ENCODE assay signal across 10 cellular contexts in the genomic region with DNA sequence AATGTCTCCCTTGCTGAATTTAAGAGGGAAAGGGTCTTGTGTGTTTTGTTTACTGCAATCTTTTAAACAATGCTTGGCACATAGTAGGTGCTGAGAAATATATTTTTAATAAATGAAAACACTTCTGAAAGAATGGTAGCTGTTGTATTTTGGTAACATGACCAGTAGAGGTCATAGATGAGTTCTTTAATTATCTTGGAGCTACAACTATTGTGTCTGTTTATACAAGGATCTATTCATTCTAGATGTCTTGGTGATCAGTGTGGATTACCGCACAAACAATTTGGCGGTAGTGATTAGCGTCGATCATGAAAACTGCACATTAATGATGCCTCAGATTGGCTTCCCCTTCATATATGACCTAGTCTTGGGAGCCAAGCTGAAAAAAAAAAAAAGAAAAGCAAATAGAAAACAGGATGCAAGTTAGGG. TPM values are rescaled to one million over a fixed set of nuclear protein-coding genes. Genes with fewer than 3 reads are reported as not detected.
DNase-seq lines count a peak whose midpoint lies in the region; ATAC-seq, FAIRE-seq and TF ChIP-seq lines count a peak whose summit lies in the region.
"Had no signal": no experiment of that assay in that cellular context is flagged by ENCODE, and none has a peak within 500 bp of the region (broad histone marks: within the 10 kb centered on the region; RNA-seq: fewer than 3 reads in every experiment).

No MANE protein-coding gene starts in this region.

- intact Hi-C loops in adrenal gland (cut with DNase I) = loop anchor here in 1 of 2 donors (10.0 kb wide), 1 partner anchor 74 kb away; no protein-coding TSS in a partner anchor

- peak; percentile 72 for ATAC-seq in GM18519 (IDR thresholded peaks at IDR 0.05; ENCODE audit: low FRiP score, unreplicated experiment)

- H3K79me2 ChIP-seq in keratinocyte (ENCODE audit: control insufficient read depth, insufficient read depth, low read length) = no peaks in the 10 kb centered on the region

- no peaks in the 10 kb centered on the region for H4K20me1 ChIP-seq in keratinocyte (ENCODE audit: control insufficient read depth, extremely low read depth, insufficient read depth, low read length)

- no peak overlapping the region for H3K4me2 ChIP-seq in keratinocyte (ENCODE audit: control insufficient read depth, extremely low read depth, insufficient read depth, low read depth, low read length)

- 33 to 37% (median 35%) methylated on average over 4 of the region's 4 CpGs for whole genome bisulfite sequencing in adrenal gland, 4 donors

- DNase-seq in AG09309 (ENCODE audit: low read depth) = no peak
- peak; percentile 54 for DNase-seq in NAMALWA (ENCODE audit: low spot score)
- DNase-seq in adrenal gland = no peak
- no peak for DNase-seq in keratinocyte (ENCODE audit: low read depth, low spot score)
- DNase-seq in NCI-H524 treated with DMSO at 0.1 percent for 48 hours (lab: John Stamatoyannopoulos, UW) = no peak
- no peak for DNase-seq in NK-92 (lab: John Stamatoyannopoulos, UW; ENCODE audit: unreplicated experiment)
- DNase-seq in stimulated activated CD4-positive, alpha-beta T cell treated with anti-CD3 and anti-CD28 coated beads, Interleukin-2, amount 100 ng/mL, for 48 hours = no peak

- H3K9ac ChIP-seq in keratinocyte (ENCODE audit: control insufficient read depth, extremely low read depth, insufficient read depth, low read length) = no peak overlapping the region

- H3K27me3 ChIP-seq in adrenal gland (no peaks in the 10 kb centered on the region), keratinocyte (ENCODE audit: control insufficient read depth, extremely low read depth, insufficient read depth, low read length) (no peaks in the 10 kb centered on the region)

- H3K36me3 ChIP-seq in adrenal gland (replicated peaks in 1 of 2) = no peaks in the 10 kb centered on the region
- no peaks in the 10 kb centered on the region for H3K36me3 ChIP-seq in keratinocyte (ENCODE audit: control insufficient read depth in 2 of 2, extremely low read depth in 1 of 2, insufficient read depth in 2 of 2, low read length in 2 of 2)
- H3K36me3 ChIP-seq: HAP-1 had no signal

- H3K4me3 ChIP-seq in AG09309 (ENCODE audit: control insufficient read depth, low read depth, low read length) = no peak overlapping the region
- no peak overlapping the region for H3K4me3 ChIP-seq in adrenal gland
- no peak overlapping the region for H3K4me3 ChIP-seq in keratinocyte (ENCODE audit: control insufficient read depth in 2 of 3, extremely low read depth in 1 of 3, insufficient read depth in 2 of 3, low read depth in 1 of 3, low read length in 3 of 3)
- H3K4me3 ChIP-seq: HAP-1 had no signal

- FAIRE-seq in keratinocyte (lab: Jason Lieb, UNC) = no peak
- FAIRE-seq: colon had no signal

- H3K27ac ChIP-seq in adrenal gland (no peak overlapping the region), keratinocyte (ENCODE audit: control insufficient read depth, insufficient read depth, low read length) (no peak overlapping the region)

- H3K9me1 ChIP-seq in keratinocyte (ENCODE audit: control insufficient read depth, extremely low read depth, insufficient read depth, low read length) = no peaks in the 10 kb centered on the region

- TF ChIP-seq CTCF in AG09309 (IDR thresholded peaks at IDR 0.05; ENCODE audit: control insufficient read depth, insufficient read depth, low read depth, low read length, missing control alignments) (peak; percentile 34), adrenal gland (IDR thresholded peaks at IDR 0.05) (peak; percentile 25 to 59 (median 42)), keratinocyte (optimal IDR thresholded peaks at IDR 0.05 in 1 of 3, IDR thresholded peaks at IDR 0.05 in 1 of 3, conservative IDR thresholded peaks at IDR 0.05 in 1 of 3; ENCODE audit: extremely low read depth in 1 of 3, insufficient read depth in 2 of 3, low read length in 3 of 3) (peak in 2 of 3 experiments; percentile 23 to 36)

- no peak overlapping the region for H2AFZ ChIP-seq in keratinocyte (ENCODE audit: control insufficient read depth, low read length)

- no peak for TF ChIP-seq POLR2A in adrenal gland (IDR thresholded peaks at IDR 0.05)

- dilution Hi-C loops in keratinocyte (cut with MboI; ENCODE audit: extremely low pct_ligation_motif_present, low sequenced_read_pairs) = no loop called here

- H3K4me1 ChIP-seq in adrenal gland (replicated peaks in 1 of 2) (peaks cover 0 to 10% of the 10 kb centered on the region in 2 donors), keratinocyte (ENCODE audit: control insufficient read depth, extremely low read depth, insufficient read depth, low read length) (no peaks in the 10 kb centered on the region)
- H3K4me1 ChIP-seq: HAP-1 had no signal

- H3K9me3 ChIP-seq in adrenal gland (replicated peaks in 1 of 3) (no peaks in the 10 kb centered on the region), keratinocyte (ENCODE audit: control insufficient read depth, low read depth, low read length) (no peaks in the 10 kb centered on the region)
- H3K9me3 ChIP-seq: HAP-1 had no signal

RNA-seq across cellular contexts. Expression of gene SCRG1, which starts 21.4 kb away (rescaled TPM):
- under 1 TPM in 6 of 8 donors, not detected in 2; 0.14 to 0.76 (median 0.19) TPM for total RNA-seq in adrenal gland
- polyA plus RNA-seq in adrenal gland = 1 to 10 TPM in 1 of 3 donors, under 1 TPM in 2; 0.40 to 1.9 (median 0.54) TPM
- polyA plus RNA-seq in keratinocyte = not detected in 3 replicates
- polyA plus RNA-seq in keratinocyte (2011; ENCODE audit: low read depth) = not detected
- polyA plus RNA-seq in keratinocyte (2011; cell fraction: cytosol; rRNA removed) = not detected in 2 replicates
- not detected in 2 replicates for polyA plus RNA-seq in keratinocyte (2011; cell fraction: nucleus; rRNA removed)
- polyA plus RNA-seq in keratinocyte (2012; ENCODE audit: low replicate concordance) = not detected in 2 replicates
- polyA minus RNA-seq in keratinocyte = not detected in 3 replicates
- polyA minus RNA-seq in keratinocyte (2011; cell fraction: cytosol; rRNA and poly(A)+ RNA removed) = not detected
- polyA minus RNA-seq in keratinocyte (2011; cell fraction: nucleus; rRNA and poly(A)+ RNA removed) = not detected in 2 replicates

RNA-seq across cellular contexts. Expression of gene SAP30, which starts 49.6 kb away (rescaled TPM):
- 10 to 100 TPM; 10.3 to 39.1 (median 16.7) TPM for total RNA-seq in adrenal gland
- polyA plus RNA-seq in adrenal gland (10 to 100 TPM in 1 of 3 donors, 1 to 10 TPM in 2; 4.4 to 13.9 (median 4.7) TPM), keratinocyte (4.2 to 12.9 TPM (median 4.9 TPM) in 3 replicates)
- 0.49 TPM for polyA plus RNA-seq in keratinocyte (2011; ENCODE audit: low read depth)
- polyA plus RNA-seq in keratinocyte (2011; cell fraction: cytosol; rRNA removed) = 5.3 and 6.7 TPM in 2 replicates
- 2.2 and 5.1 TPM in 2 replicates for polyA plus RNA-seq in keratinocyte (2011; cell fraction: nucleus; rRNA removed)
- 3.5 and 6.7 TPM in 2 replicates for polyA plus RNA-seq in keratinocyte (2012; ENCODE audit: low replicate concordance)
- 0.39 to 1.1 TPM (median 0.89 TPM) in 3 replicates for polyA minus RNA-seq in keratinocyte
- not detected for polyA minus RNA-seq in keratinocyte (2011; cell fraction: cytosol; rRNA and poly(A)+ RNA removed)
- 0.53 and 1.7 TPM in 2 replicates for polyA minus RNA-seq in keratinocyte (2011; cell fraction: nucleus; rRNA and poly(A)+ RNA removed)
